In genomic region chr16:20806168-20807050, GRCh38 we compare ENCODE assay signal across 8 cellular contexts. TPM values are rescaled to one million over a fixed set of nuclear protein-coding genes. Genes with fewer than 3 reads are reported as not detected.
DNase-seq lines count a peak whose midpoint lies in the region; TF ChIP-seq lines count a peak whose summit lies in the region.

A gene with protein sequence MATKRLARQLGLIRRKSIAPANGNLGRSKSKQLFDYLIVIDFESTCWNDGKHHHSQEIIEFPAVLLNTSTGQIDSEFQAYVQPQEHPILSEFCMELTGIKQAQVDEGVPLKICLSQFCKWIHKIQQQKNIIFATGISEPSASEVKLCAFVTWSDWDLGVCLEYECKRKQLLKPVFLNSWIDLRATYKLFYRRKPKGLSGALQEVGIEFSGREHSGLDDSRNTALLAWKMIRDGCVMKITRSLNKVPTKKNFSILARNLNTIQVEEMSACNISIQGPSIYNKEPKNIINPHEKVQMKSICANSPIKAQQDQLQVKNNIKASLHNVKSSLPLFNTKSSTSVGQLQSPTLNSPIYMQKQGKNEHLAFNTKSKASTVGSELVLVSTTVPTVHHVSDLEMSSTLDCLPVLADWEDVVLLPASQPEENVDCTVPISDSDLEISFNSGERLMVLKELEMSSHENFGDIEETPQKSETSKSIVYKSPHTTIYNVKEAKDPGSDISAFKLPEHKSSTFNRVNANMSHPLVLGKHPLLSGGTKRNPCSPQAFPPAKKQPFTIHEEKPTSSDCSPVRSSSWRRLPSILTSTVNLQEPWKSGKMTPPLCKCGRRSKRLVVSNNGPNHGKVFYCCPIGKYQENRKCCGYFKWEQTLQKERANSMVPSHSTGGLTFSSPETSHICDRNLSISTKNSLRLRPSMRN (minus strand): TSS chr16:20806472. CDS start chr16:20806430, 42 bp downstream.
A gene with protein sequence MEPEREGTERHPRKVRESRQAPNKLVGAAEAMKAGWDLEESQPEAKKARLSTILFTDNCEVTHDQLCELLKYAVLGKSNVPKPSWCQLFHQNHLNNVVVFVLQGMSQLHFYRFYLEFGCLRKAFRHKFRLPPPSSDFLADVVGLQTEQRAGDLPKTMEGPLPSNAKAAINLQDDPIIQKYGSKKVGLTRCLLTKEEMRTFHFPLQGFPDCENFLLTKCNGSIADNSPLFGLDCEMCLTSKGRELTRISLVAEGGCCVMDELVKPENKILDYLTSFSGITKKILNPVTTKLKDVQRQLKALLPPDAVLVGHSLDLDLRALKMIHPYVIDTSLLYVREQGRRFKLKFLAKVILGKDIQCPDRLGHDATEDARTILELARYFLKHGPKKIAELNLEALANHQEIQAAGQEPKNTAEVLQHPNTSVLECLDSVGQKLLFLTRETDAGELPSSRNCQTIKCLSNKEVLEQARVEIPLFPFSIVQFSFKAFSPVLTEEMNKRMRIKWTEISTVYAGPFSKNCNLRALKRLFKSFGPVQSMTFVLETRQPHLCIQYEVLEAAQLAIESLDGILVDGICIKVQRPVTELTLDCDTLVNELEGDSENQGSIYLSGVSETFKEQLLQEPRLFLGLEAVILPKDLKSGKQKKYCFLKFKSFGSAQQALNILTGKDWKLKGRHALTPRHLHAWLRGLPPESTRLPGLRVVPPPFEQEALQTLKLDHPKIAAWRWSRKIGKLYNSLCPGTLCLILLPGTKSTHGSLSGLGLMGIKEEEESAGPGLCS (plus strand): TSS chr16:20806527. CDS start chr16:20806954, 427 bp downstream.

- H3K9me3 ChIP-seq in Loucy (ENCODE audit: insufficient read depth, low read depth, low read length): no peaks in the 10 kb centered on the region

- peaks cover 56% of the 10 kb centered on the region for H3K79me2 ChIP-seq in Loucy (ENCODE audit: insufficient read depth, low read length)

- peak within 1 kb of the TSS; percentile 97 for H3K4me3 Mint-ChIP-seq in nephron progenitor cell
- H3K4me3 Mint-ChIP-seq in stimulated activated naive CD8-positive, alpha-beta T cell treated with anti-CD3 and anti-CD28 coated beads, Interleukin-15, Interleukin-2, amounts not matched to agents 100 ng/mL and 50 ng/mL, for 24 hours: peak within 1 kb of the TSS; percentile 97

- peaks cover under 1% of the 10 kb centered on the region for H3K36me3 Mint-ChIP-seq in nephron progenitor cell (ENCODE audit: low read depth)
- H3K36me3 Mint-ChIP-seq in stimulated activated naive CD8-positive, alpha-beta T cell treated with anti-CD3 and anti-CD28 coated beads, Interleukin-15, Interleukin-2, amounts not matched to agents 100 ng/mL and 50 ng/mL, for 24 hours (ENCODE audit: low read depth): peaks cover 3% of the 10 kb centered on the region

- H3K4me1 ChIP-seq in Loucy (ENCODE audit: insufficient read depth, low read length, poor library complexity, severe bottlenecking): peaks cover 51% of the 10 kb centered on the region

- peaks cover 37% of the 10 kb centered on the region for H3K4me1 Mint-ChIP-seq in nephron progenitor cell
- H3K4me1 Mint-ChIP-seq in stimulated activated naive CD8-positive, alpha-beta T cell treated with anti-CD3 and anti-CD28 coated beads, Interleukin-15, Interleukin-2, amounts not matched to agents 100 ng/mL and 50 ng/mL, for 24 hours (ENCODE audit: low read depth): peaks cover 19% of the 10 kb centered on the region

- no peaks in the 10 kb centered on the region for H3K27me3 ChIP-seq in Loucy (ENCODE audit: insufficient read depth, low read length, poor library complexity, severe bottlenecking)

- TF ChIP-seq CTCF in Loucy (conservative IDR thresholded peaks at IDR 0.05; ENCODE audit: low read length) (peak; percentile 53), nephron progenitor cell (IDR thresholded peaks at IDR 0.05) (peak; percentile 11)

- no peaks in the 10 kb centered on the region for H3K36me3 ChIP-seq in Loucy (ENCODE audit: insufficient read depth, low read length)

- no peaks in the 10 kb centered on the region for H3K9me2 ChIP-seq in Loucy (replicated peaks; ENCODE audit: low read depth, low read length)

- peaks cover 5% of the 10 kb centered on the region; the same call in 1 of the 2 replicates for H3F3A ChIP-seq in Loucy (ENCODE audit: low read depth)

- peaks cover 5% of the 10 kb centered on the region for H3K27me3 Mint-ChIP-seq in nephron progenitor cell (ENCODE audit: low read depth, poor library complexity)
- no peaks in the 10 kb centered on the region for H3K27me3 Mint-ChIP-seq in stimulated activated naive CD8-positive, alpha-beta T cell treated with anti-CD3 and anti-CD28 coated beads, Interleukin-15, Interleukin-2, amounts not matched to agents 100 ng/mL and 50 ng/mL, for 24 hours

- H3K4me2 ChIP-seq in Loucy (ENCODE audit: low read depth, low read length, poor library complexity, severe bottlenecking): peak within 1 kb of the TSS; percentile 97

- peak within 1 kb of the TSS; percentile 82 for H3K4me3 ChIP-seq in Loucy (ENCODE audit: low read length, poor library complexity, severe bottlenecking)

- no peaks in the 10 kb centered on the region for H3K9me3 Mint-ChIP-seq in nephron progenitor cell
- no peaks in the 10 kb centered on the region for H3K9me3 Mint-ChIP-seq in stimulated activated naive CD8-positive, alpha-beta T cell treated with anti-CD3 and anti-CD28 coated beads, Interleukin-15, Interleukin-2, amounts not matched to agents 100 ng/mL and 50 ng/mL, for 24 hours

- DNase-seq in ELF-1 (ENCODE audit: low read depth, low spot score): peak; percentile 97
- peak; percentile 92 for DNase-seq in H4 (ENCODE audit: low spot score)
- peak; percentile 94 to 95 for DNase-seq in SHP77 (lab: John Stamatoyannopoulos, UW)
- DNase-seq in activated effector memory CD4-positive, alpha-beta T cell treated with Interleukin-2 at 50 U/mL for 16 hours: peak; percentile 61
- peak; percentile 93 for DNase-seq in fibroblast of the conjunctiva (ENCODE audit: low read depth)
- DNase-seq in nephron progenitor cell: peak; percentile 93

- peak within 1 kb of the TSS; percentile 72 for H2AFZ ChIP-seq in Loucy (ENCODE audit: low read length)

- H3K27ac Mint-ChIP-seq in nephron progenitor cell: peak within 1 kb of the TSS; percentile 99
- peak within 1 kb of the TSS; percentile 94 for H3K27ac Mint-ChIP-seq in stimulated activated naive CD8-positive, alpha-beta T cell treated with anti-CD3 and anti-CD28 coated beads, Interleukin-15, Interleukin-2, amounts not matched to agents 100 ng/mL and 50 ng/mL, for 24 hours

- peak within 1 kb of the TSS; percentile 99 for H3K9ac ChIP-seq in Loucy (ENCODE audit: low read depth, low read length, poor library complexity, severe bottlenecking)

- no peaks in the 10 kb centered on the region for H4K20me1 ChIP-seq in Loucy (ENCODE audit: insufficient read depth, low read length, poor library complexity, severe bottlenecking)

RNA-seq across cellular contexts. Expression of the first gene that starts in this region (rescaled TPM):
- total RNA-seq in H4 (2014; rRNA removed; shearing (Covaris generic)): 11.7 and 21.9 TPM in 2 replicates

RNA-seq across cellular contexts. Expression of the second gene that starts in this region (rescaled TPM):
- total RNA-seq in H4 (2014; rRNA removed; shearing (Covaris generic)): 4.2 and 6.9 TPM in 2 replicates

Comparison
In these comparisons a context has a peak if more than half of its experiments do, and no peak if none do; other contexts are left out.
1. Peak in every context shown above with its lines: DNase-seq and H3K4me3 ChIP-seq.